In the genomic region with DNA sequence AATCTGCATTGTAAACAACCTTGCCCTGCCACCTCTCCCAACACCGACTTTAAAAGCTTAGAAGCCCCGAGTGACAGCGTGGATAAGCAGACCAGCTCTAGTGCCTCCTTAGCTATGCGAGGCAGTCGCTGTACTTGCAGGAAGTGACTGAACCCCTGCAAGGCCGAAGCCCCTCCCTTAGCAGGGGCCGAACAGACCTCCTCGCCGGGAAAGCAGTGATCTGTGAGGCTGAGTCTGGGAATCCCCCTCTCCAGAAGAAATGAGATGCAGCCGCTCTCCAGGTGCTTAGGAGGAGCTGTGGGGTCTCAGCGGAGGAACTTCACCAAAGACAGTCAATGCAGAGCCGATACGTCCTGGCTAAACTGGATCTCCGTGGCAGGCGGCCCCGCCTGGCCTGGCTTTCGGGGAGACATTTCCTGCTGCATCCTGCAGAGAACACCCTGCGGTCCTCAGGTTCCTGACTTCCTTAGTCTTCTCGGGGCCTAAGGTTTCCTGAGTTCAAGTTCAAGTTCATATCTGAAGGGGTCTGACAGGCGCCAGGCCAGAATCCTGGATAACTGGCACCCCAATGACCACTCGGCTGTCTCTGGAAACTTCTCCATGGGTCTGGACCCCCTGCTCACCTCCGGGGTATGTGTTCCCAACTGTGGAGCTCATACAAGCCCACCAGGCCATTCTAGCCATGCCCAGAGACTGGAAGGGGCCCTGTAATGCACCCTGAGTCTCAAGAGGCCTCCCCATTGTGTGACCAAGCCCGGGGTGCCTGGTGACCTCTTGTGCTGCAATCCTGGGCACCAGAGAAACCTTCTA, we compare ENCODE assay signal across 33 cellular contexts. TPM values are rescaled to one million over a fixed set of nuclear protein-coding genes. Genes with fewer than 3 reads are reported as not detected.
DNase-seq lines count a peak whose midpoint lies in the region; ATAC-seq and TF ChIP-seq lines count a peak whose summit lies in the region.
"Had no signal": no experiment of that assay in that cellular context is flagged by ENCODE, and none has a peak within 500 bp of the region (broad histone marks: within the 10 kb centered on the region; RNA-seq: fewer than 3 reads in every experiment).

No MANE protein-coding gene starts in this region.

- H3K27ac Mint-ChIP-seq in nephron progenitor cell: no peak overlapping the region
- H3K27ac Mint-ChIP-seq: activated CD4-positive, alpha-beta memory T cell treated with anti-CD3 and anti-CD28 coated beads, Interleukin-2, amount 10 ng/mL, durations not matched to agents 7 days and 5 days; CD4-positive, alpha-beta memory T cell; HFFc6; naive thymus-derived CD8-positive, alpha-beta T cell had no signal

- H3K36me3 Mint-ChIP-seq in nephron progenitor cell (ENCODE audit: low read depth): no peaks in the 10 kb centered on the region
- H3K36me3 Mint-ChIP-seq: CD4-positive, alpha-beta memory T cell; naive thymus-derived CD8-positive, alpha-beta T cell had no signal

- no peaks in the 10 kb centered on the region for H3K4me1 ChIP-seq in upper lobe of right lung
- H3K4me1 ChIP-seq: A549, adrenal gland had no signal

- peaks cover 45% of the 10 kb centered on the region for H3K27me3 ChIP-seq in upper lobe of right lung

- intact Hi-C loops in left cardiac atrium (cut with DNase I) (no loop called here), cardiac septum (cut with DNase I) (no loop called here), upper lobe of right lung (cut with DNase I) (no loop called here)

- no peaks in the 10 kb centered on the region for H3K9me3 Mint-ChIP-seq in nephron progenitor cell
- H3K9me3 Mint-ChIP-seq: activated CD4-positive, alpha-beta memory T cell treated with anti-CD3 and anti-CD28 coated beads, Interleukin-2, amount 10 ng/mL, durations not matched to agents 7 days and 5 days; HFFc6 had no signal

- no peaks in the 10 kb centered on the region for H3K36me3 ChIP-seq in upper lobe of right lung
- H3K36me3 ChIP-seq: adrenal gland, brain microvascular endothelial cell, sigmoid colon, tibial artery had no signal

- TF ChIP-seq CTCF in nephron progenitor cell (IDR thresholded peaks at IDR 0.05) (no peak), upper lobe of right lung (IDR thresholded peaks at IDR 0.05) (no peak)

- H3K4me3 Mint-ChIP-seq in nephron progenitor cell: no peak overlapping the region
- H3K4me3 Mint-ChIP-seq: activated CD4-positive, alpha-beta memory T cell treated with anti-CD3 and anti-CD28 coated beads, Interleukin-2, amount 10 ng/mL, durations not matched to agents 7 days and 5 days; CD4-positive, alpha-beta memory T cell; HFFc6; naive thymus-derived CD8-positive, alpha-beta T cell had no signal

- peaks cover 14% of the 10 kb centered on the region for H3K27me3 Mint-ChIP-seq in nephron progenitor cell (ENCODE audit: low read depth, poor library complexity)

- no peaks in the 10 kb centered on the region for H3K9me3 ChIP-seq in upper lobe of right lung
- H3K9me3 ChIP-seq: A549, adrenal gland, sigmoid colon, tibial artery had no signal

- no peak overlapping the region for H3K4me3 ChIP-seq in upper lobe of right lung
- H3K4me3 ChIP-seq: A549, adrenal gland, sigmoid colon, SK-N-MC, tibial artery had no signal

- no peak overlapping the region for H3K27ac ChIP-seq in upper lobe of right lung
- H3K27ac ChIP-seq: A549, adrenal gland, brain microvascular endothelial cell, sigmoid colon, SK-N-MC, tibial artery had no signal

- H3K4me1 Mint-ChIP-seq in nephron progenitor cell: peaks cover 25% of the 10 kb centered on the region
- H3K4me1 Mint-ChIP-seq: activated CD4-positive, alpha-beta memory T cell treated with anti-CD3 and anti-CD28 coated beads, Interleukin-2, amount 10 ng/mL, durations not matched to agents 7 days and 5 days; CD4-positive, alpha-beta memory T cell; naive thymus-derived CD8-positive, alpha-beta T cell had no signal

- ATAC-seq in left cardiac atrium (no peak), upper lobe of right lung (no peak)
- ATAC-seq: A549; naive thymus-derived CD8-positive, alpha-beta T cell had no signal

- DNase-seq in left cardiac atrium: peak; percentile 4
- no peak for DNase-seq in cardiac septum (ENCODE audit: low spot score)
- DNase-seq in erythroblast (lab: John Stamatoyannopoulos, UW): peak; percentile 7 to 9
- DNase-seq in nephron progenitor cell: peak; percentile 43
- peak; percentile 40 for DNase-seq in upper lobe of right lung
- DNase-seq in NCI-H2107 (lab: John Stamatoyannopoulos, UW): no peak
- no peak for DNase-seq in LoVo (ENCODE audit: low spot score)
- no peak for DNase-seq in SW480 (ENCODE audit: low spot score)
- DNase-seq: activated CD4-positive, alpha-beta memory T cell treated with anti-CD3 and anti-CD28 coated beads, Interleukin-2, amount 10 ng/mL, durations not matched to agents 7 days and 5 days; activated CD4-positive, CD25-positive, alpha-beta regulatory T cell treated with anti-CD3 and anti-CD28 coated beads, Interleukin-2, amount 50 U/mL, for 72 hours; activated CD8-positive, alpha-beta memory T cell treated with anti-CD3 and anti-CD28 coated beads, Interleukin-2, amount 50 U/mL, for 4 hours; activated naive CD4-positive, alpha-beta T cell treated with Interleukin-2 at 50 U/mL for 16 hours; adrenal gland; AML-193; brain microvascular endothelial cell; HFFc6; hypothalamus; NCI-H1092 treated with DMSO at 0.1 percent for 48 hours; NCI-H1694 treated with DMSO at 0.1 percent for 48 hours; NCI-H2171; sigmoid colon; stimulated activated CD4-positive, alpha-beta T cell treated with anti-CD3 and anti-CD28 coated beads, Interleukin-4, amount 100 ng/mL, for 24 hours; tibial artery had no signal

- no peak for TF ChIP-seq POLR2A in erythroblast (IDR thresholded peaks at IDR 0.05; ENCODE audit: low read length)

RNA-seq across cellular contexts. Expression of a gene that starts 20.4 kb away (rescaled TPM):
- total RNA-seq in left cardiac atrium: under 1 TPM; 0.18 to 0.79 TPM
- total RNA-seq in cardiac septum: not detected
- total RNA-seq in upper lobe of right lung: 0.09 TPM
- total RNA-seq: activated CD4-positive, alpha-beta memory T cell treated with anti-CD3 and anti-CD28 coated beads, Interleukin-2, amount 10 ng/mL, durations not matched to agents 7 days and 5 days; CD4-positive, alpha-beta memory T cell; Daoy; HFFc6; HT1080; M059J; naive thymus-derived CD8-positive, alpha-beta T cell; NCI-H460; RPMI7951; T-helper 2 cell treated with Interferon-gamma antibody and Interleukin-4, amounts not matched to agents 100 ng/mL and 5 ng/mL, for 36 hours had no signal

Comparison
In these comparisons a context has a peak if more than half of its experiments do, and no peak if none do; other contexts are left out.
1. DNase-seq: peak in left cardiac atrium (single experiment), erythroblast (2 of 2), nephron progenitor cell (single experiment) and upper lobe of right lung (single experiment); none in cardiac septum (single experiment), NCI-H2107 (single experiment), LoVo (single experiment) and SW480 (single experiment).